Comparison of ENCODE assay signal across 20 cellular contexts in genomic region chr12:70883855-70884254, GRCh38. TPM values are rescaled to one million over a fixed set of nuclear protein-coding genes. Genes with fewer than 3 reads are reported as not detected.
A peak's percentile ranks its signal among the peaks of the same experiment; 100 is the strongest.
DNase-seq lines count a peak whose midpoint lies in the region; ATAC-seq and TF ChIP-seq lines count a peak whose summit lies in the region.
"Had no signal": no experiment of that assay in that cellular context is flagged by ENCODE, and none has a peak within 500 bp of the region (broad histone marks: within the 10 kb centered on the region; RNA-seq: fewer than 3 reads in every experiment).

No MANE protein-coding gene starts in this region.

- H3K36me3 Mint-ChIP-seq in nephron progenitor cell (ENCODE audit: low read depth) = no peaks in the 10 kb centered on the region

- ATAC-seq in left ventricle myocardium superior = peak; percentile 45
- ATAC-seq: GM12878, GM23338, HCT116 had no signal

- no peak for TF ChIP-seq CTCF in right atrium auricular region (IDR thresholded peaks at IDR 0.05)
- no peak for TF ChIP-seq CTCF in WERI-Rb-1 (IDR thresholded peaks at IDR 0.05; ENCODE audit: low read depth, low read length)
- TF ChIP-seq CTCF in nephron progenitor cell (IDR thresholded peaks at IDR 0.05) = no peak

- H3K27ac ChIP-seq in right atrium auricular region (no peak overlapping the region), WERI-Rb-1 (peak overlapping the region; percentile 26; the same call in 1 of the 2 replicates)
- H3K27ac ChIP-seq: RWPE1 had no signal

- H3K9me3 Mint-ChIP-seq in nephron progenitor cell = no peaks in the 10 kb centered on the region
- H3K9me3 Mint-ChIP-seq: GM23338 had no signal

- no peak for DNase-seq in left ventricle myocardium superior
- no peak for DNase-seq in right atrium auricular region (ENCODE audit: low spot score)
- peak; percentile 13 for DNase-seq in WERI-Rb-1
- no peak for DNase-seq in nephron progenitor cell
- no peak for DNase-seq in NCI-H446 treated with DMSO at 0.1 percent for 48 hours (lab: John Stamatoyannopoulos, UW)
- no peak for DNase-seq in NCI-H2171 (lab: John Stamatoyannopoulos, UW)
- DNase-seq in midbrain (lab: John Stamatoyannopoulos, UW) = no peak
- DNase-seq: BE2C; KBM-7; NCI-H1092 treated with DMSO at 0.1 percent for 48 hours; NCI-H146; NCI-H2029 treated with DMSO at 0.1 percent for 48 hours; NCI-H510A; NK-92 treated with Interleukin-12 subunit alpha and Interleukin-12 subunit beta, amount 100 ng/mL, for 24 hours; SIG-M5 had no signal

- peak overlapping the region; percentile 6 for H3K27ac Mint-ChIP-seq in nephron progenitor cell
- H3K27ac Mint-ChIP-seq: GM23338 had no signal

- H3K27me3 ChIP-seq in right atrium auricular region (no peaks in the 10 kb centered on the region), WERI-Rb-1 (ENCODE audit: insufficient read depth, low read depth, severe bottlenecking) (no peaks in the 10 kb centered on the region)
- H3K27me3 ChIP-seq: BE2C had no signal

- intact Hi-C loops in left ventricle myocardium superior (cut with micrococcal nuclease) = no loop called here

- H3K4me1 ChIP-seq in right atrium auricular region = no peaks in the 10 kb centered on the region

- H3K9me3 ChIP-seq in right atrium auricular region (no peaks in the 10 kb centered on the region), WERI-Rb-1 (ENCODE audit: severe bottlenecking) (no peaks in the 10 kb centered on the region)
- H3K9me3 ChIP-seq: BE2C had no signal

- H3K4me3 Mint-ChIP-seq in nephron progenitor cell = no peak overlapping the region
- H3K4me3 Mint-ChIP-seq: GM23338 had no signal

- no peak overlapping the region for H3K4me3 ChIP-seq in right atrium auricular region
- H3K4me3 ChIP-seq in WERI-Rb-1 (ENCODE audit: low read depth, low read length) = no peak overlapping the region
- H3K4me3 ChIP-seq: GM12878, GM23338 had no signal

- H3K4me1 Mint-ChIP-seq in nephron progenitor cell = no peaks in the 10 kb centered on the region
- H3K4me1 Mint-ChIP-seq: GM23338 had no signal

- H3K36me3 ChIP-seq in right atrium auricular region = no peaks in the 10 kb centered on the region
- H3K36me3 ChIP-seq in WERI-Rb-1 = no peaks in the 10 kb centered on the region

- H3K27me3 Mint-ChIP-seq in nephron progenitor cell (ENCODE audit: low read depth, poor library complexity) = no peaks in the 10 kb centered on the region

RNA-seq across cellular contexts. Expression of gene PTPRR, which starts 36.7 kb away (rescaled TPM):
- total RNA-seq in left ventricle myocardium superior (0.55 TPM), right atrium auricular region (under 1 TPM; 0.37 to 0.51 TPM)
- total RNA-seq: A673 had no signal
